Comparison of ENCODE assay signal across 1 cellular context in genomic region chr2:128644745-128645256, GRCh38.
TF ChIP-seq lines count a peak whose summit lies in the region.

No MANE protein-coding gene starts in this region.

TF ChIP-seq in GM23338, 12 proteins besides CTCF, POLR2A, EP300 and RAD21 (continued from another document):
- TF ChIP-seq, protein P1, sequence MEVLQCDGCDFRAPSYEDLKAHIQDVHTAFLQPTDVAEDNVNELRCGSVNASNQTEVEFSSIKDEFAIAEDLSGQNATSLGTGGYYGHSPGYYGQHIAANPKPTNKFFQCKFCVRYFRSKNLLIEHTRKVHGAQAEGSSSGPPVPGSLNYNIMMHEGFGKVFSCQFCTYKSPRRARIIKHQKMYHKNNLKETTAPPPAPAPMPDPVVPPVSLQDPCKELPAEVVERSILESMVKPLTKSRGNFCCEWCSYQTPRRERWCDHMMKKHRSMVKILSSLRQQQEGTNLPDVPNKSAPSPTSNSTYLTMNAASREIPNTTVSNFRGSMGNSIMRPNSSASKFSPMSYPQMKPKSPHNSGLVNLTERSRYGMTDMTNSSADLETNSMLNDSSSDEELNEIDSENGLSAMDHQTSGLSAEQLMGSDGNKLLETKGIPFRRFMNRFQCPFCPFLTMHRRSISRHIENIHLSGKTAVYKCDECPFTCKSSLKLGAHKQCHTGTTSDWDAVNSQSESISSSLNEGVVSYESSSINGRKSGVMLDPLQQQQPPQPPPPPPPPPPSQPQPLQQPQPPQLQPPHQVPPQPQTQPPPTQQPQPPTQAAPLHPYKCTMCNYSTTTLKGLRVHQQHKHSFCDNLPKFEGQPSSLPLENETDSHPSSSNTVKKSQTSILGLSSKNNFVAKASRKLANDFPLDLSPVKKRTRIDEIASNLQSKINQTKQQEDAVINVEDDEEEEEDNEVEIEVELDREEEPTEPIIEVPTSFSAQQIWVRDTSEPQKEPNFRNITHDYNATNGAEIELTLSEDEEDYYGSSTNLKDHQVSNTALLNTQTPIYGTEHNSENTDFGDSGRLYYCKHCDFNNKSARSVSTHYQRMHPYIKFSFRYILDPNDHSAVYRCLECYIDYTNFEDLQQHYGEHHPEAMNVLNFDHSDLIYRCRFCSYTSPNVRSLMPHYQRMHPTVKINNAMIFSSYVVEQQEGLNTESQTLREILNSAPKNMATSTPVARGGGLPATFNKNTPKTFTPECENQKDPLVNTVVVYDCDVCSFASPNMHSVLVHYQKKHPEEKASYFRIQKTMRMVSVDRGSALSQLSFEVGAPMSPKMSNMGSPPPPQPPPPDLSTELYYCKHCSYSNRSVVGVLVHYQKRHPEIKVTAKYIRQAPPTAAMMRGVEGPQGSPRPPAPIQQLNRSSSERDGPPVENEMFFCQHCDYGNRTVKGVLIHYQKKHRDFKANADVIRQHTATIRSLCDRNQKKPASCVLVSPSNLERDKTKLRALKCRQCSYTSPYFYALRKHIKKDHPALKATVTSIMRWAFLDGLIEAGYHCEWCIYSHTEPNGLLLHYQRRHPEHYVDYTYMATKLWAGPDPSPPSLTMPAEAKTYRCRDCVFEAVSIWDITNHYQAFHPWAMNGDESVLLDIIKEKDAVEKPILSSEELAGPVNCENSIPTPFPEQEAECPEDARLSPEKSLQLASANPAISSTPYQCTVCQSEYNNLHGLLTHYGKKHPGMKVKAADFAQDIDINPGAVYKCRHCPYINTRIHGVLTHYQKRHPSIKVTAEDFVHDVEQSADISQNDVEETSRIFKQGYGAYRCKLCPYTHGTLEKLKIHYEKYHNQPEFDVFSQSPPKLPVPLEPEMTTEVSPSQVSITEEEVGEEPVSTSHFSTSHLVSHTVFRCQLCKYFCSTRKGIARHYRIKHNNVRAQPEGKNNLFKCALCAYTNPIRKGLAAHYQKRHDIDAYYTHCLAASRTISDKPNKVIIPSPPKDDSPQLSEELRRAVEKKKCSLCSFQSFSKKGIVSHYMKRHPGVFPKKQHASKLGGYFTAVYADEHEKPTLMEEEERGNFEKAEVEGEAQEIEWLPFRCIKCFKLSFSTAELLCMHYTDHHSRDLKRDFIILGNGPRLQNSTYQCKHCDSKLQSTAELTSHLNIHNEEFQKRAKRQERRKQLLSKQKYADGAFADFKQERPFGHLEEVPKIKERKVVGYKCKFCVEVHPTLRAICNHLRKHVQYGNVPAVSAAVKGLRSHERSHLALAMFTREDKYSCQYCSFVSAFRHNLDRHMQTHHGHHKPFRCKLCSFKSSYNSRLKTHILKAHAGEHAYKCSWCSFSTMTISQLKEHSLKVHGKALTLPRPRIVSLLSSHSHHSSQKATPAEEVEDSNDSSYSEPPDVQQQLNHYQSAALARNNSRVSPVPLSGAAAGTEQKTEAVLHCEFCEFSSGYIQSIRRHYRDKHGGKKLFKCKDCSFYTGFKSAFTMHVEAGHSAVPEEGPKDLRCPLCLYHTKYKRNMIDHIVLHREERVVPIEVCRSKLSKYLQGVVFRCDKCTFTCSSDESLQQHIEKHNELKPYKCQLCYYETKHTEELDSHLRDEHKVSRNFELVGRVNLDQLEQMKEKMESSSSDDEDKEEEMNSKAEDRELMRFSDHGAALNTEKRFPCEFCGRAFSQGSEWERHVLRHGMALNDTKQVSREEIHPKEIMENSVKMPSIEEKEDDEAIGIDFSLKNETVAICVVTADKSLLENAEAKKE (CRISPR knock-in tag; IDR thresholded peaks at IDR 0.05), result 0 out of 2 replicates have a peak, but pooled peaks have one; percentile 38
- TF ChIP-seq ZNF114 (CRISPR knock-in tag; IDR thresholded peaks at IDR 0.05) (peak; percentile 23; the same call in 1 of the 2 replicates), JUNB (IDR thresholded peaks at IDR 0.05; ENCODE audit: unreplicated experiment) (no peak), REST (IDR thresholded peaks at IDR 0.05; ENCODE audit: unreplicated experiment) (no peak), EZH2 (IDR thresholded peaks at IDR 0.05; ENCODE audit: low read depth, unreplicated experiment) (no peak), CREB1 (CRISPR knock-in tag; IDR thresholded peaks at IDR 0.05; ENCODE audit: low read depth) (no peak), STAT1 (IDR thresholded peaks at IDR 0.05; ENCODE audit: unreplicated experiment) (no peak), EZH2phosphoT487 (IDR thresholded peaks at IDR 0.05; ENCODE audit: unreplicated experiment) (no peak)
- TF ChIP-seq, protein P2, sequence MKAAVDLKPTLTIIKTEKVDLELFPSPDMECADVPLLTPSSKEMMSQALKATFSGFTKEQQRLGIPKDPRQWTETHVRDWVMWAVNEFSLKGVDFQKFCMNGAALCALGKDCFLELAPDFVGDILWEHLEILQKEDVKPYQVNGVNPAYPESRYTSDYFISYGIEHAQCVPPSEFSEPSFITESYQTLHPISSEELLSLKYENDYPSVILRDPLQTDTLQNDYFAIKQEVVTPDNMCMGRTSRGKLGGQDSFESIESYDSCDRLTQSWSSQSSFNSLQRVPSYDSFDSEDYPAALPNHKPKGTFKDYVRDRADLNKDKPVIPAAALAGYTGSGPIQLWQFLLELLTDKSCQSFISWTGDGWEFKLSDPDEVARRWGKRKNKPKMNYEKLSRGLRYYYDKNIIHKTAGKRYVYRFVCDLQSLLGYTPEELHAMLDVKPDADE (IDR thresholded peaks at IDR 0.05), result no peak; the same call in 1 of the 2 replicates
